ENCODE assay signal across 20 cellular contexts in genomic region chr2:159226608-159227007, GRCh38. TPM values are rescaled to one million over a fixed set of nuclear protein-coding genes. Genes with fewer than 3 reads are reported as not detected.
DNase-seq lines count a peak whose midpoint lies in the region; ATAC-seq, FAIRE-seq and TF ChIP-seq lines count a peak whose summit lies in the region.
"Had no signal": no experiment of that assay in that cellular context is flagged by ENCODE, and none has a peak within 500 bp of the region (broad histone marks: within the 10 kb centered on the region; RNA-seq: fewer than 3 reads in every experiment).

No MANE protein-coding gene starts in this region.

- no peak for FAIRE-seq in K562 (lab: Jason Lieb, UNC)
- FAIRE-seq: A204.1, GM12891, small intestine had no signal

- no peak for TF ChIP-seq EP300 in K562 (IDR thresholded peaks at IDR 0.05; ENCODE audit: low read length)

- H3K4me3 ChIP-seq in K562 (no peak overlapping the region), psoas muscle (no peak overlapping the region), Peyer's patch (no peak overlapping the region)
- H3K4me3 ChIP-seq: BLaER1, cardiac muscle cell, suprapubic skin had no signal

- H3K27me3 ChIP-seq in K562 (ENCODE audit: control insufficient read depth in 2 of 2, insufficient read depth in 2 of 2, low read length in 2 of 2) = no peaks in the 10 kb centered on the region
- no peaks in the 10 kb centered on the region for H3K27me3 ChIP-seq in psoas muscle (ENCODE audit: insufficient read depth in 3 of 3, low read length in 2 of 3)
- H3K27me3 ChIP-seq in Peyer's patch = no peaks in the 10 kb centered on the region
- H3K27me3 ChIP-seq: BLaER1, cardiac muscle cell, suprapubic skin had no signal

- CTCF ChIA-PET in K562 (lab: Yijun Ruan, JAX; ENCODE audit: low intra/inter-chr PET ratio) = no interaction called here

- peak; percentile 22; the same call in 2 of the 3 replicates for ATAC-seq in K562
- ATAC-seq in psoas muscle = no peak
- no peak for ATAC-seq in GM18520 (IDR thresholded peaks at IDR 0.05; ENCODE audit: unreplicated experiment)

- H3K4me1 ChIP-seq in K562 (replicated peaks in 1 of 2; ENCODE audit: control insufficient read depth in 2 of 2, insufficient read depth in 2 of 2, low read length in 2 of 2) = peaks cover 6 to 7% of the 10 kb centered on the region in 2 experiments
- peaks cover 9% of the 10 kb centered on the region for H3K4me1 ChIP-seq in psoas muscle
- no peaks in the 10 kb centered on the region for H3K4me1 ChIP-seq in Peyer's patch
- H3K4me1 ChIP-seq: suprapubic skin had no signal

- H3K9ac ChIP-seq in K562 (ENCODE audit: insufficient read depth in 1 of 2, low read depth in 2 of 2, low read length in 2 of 2) = no peak overlapping the region
- H3K9ac ChIP-seq: BLaER1 had no signal

- TF ChIP-seq POLR2A in K562 (conservative IDR thresholded peaks at IDR 0.05) (no peak), Peyer's patch (IDR thresholded peaks at IDR 0.05) (no peak)

- peak overlapping the region; percentile 29 for H3K27ac ChIP-seq in KOPT-K1 (ENCODE audit: low read depth, low read length, poor library complexity, severe bottlenecking)
- H3K27ac ChIP-seq in K562 (ENCODE audit: extremely low read depth, low read depth, low read length) = peak overlapping the region; percentile 25; the same call in 1 of the 3 replicates
- peak overlapping the region; percentile 9 for H3K27ac ChIP-seq in psoas muscle
- no peak overlapping the region for H3K27ac ChIP-seq in Peyer's patch
- H3K27ac ChIP-seq: BLaER1 had no signal

- peak; percentile 52 for DNase-seq in NCI-H2029 treated with DMSO at 0.1 percent for 48 hours (lab: John Stamatoyannopoulos, UW)
- no peak for DNase-seq in NCI-H2029 (lab: John Stamatoyannopoulos, UW)
- DNase-seq in K562 (ENCODE audit: extremely low read depth in 1 of 4, low spot score in 3 of 4) = peak in 1 of 4 experiments; percentile 36
- DNase-seq in psoas muscle = no peak
- DNase-seq in NCI-H446 treated with DMSO at 0.1 percent for 48 hours (lab: John Stamatoyannopoulos, UW) = no peak
- DNase-seq in Peyer's patch = no peak
- DNase-seq: GDM1; glutamatergic neuron; NCI-H1417 treated with DMSO at 0.1 percent for 48 hours; NCI-H446; stimulated activated CD8-positive, alpha-beta memory T cell treated with anti-CD3 and anti-CD28 coated beads, Interleukin-4, amount 100 ng/mL, for 48 hours; T1000 had no signal

- H3K9me1 ChIP-seq in K562 (ENCODE audit: control insufficient read depth, insufficient read depth, low read length) = no peaks in the 10 kb centered on the region

- H3K36me3 ChIP-seq in KOPT-K1 (ENCODE audit: insufficient read depth, low read length) (no peaks in the 10 kb centered on the region), K562 (ENCODE audit: control insufficient read depth, insufficient read depth, low read length) (no peaks in the 10 kb centered on the region), psoas muscle (ENCODE audit: insufficient read depth in 1 of 2, low read depth in 1 of 2) (peaks cover 5 to 30% of the 10 kb centered on the region in 2 donors), Peyer's patch (peaks cover 0 to 71% (median 0%) of the 10 kb centered on the region in 3 donors)

- POLR2A ChIA-PET in K562 (lab: Yijun Ruan, JAX) = interaction anchor here (0.6 to 1.4 kb wide), 4 partner anchors 10 to 371 kb away, joined by 3 to 6 read pairs (median 3); no protein-coding TSS in a partner anchor

- H3K79me2 ChIP-seq in K562 (ENCODE audit: control insufficient read depth, insufficient read depth, low read length) = no peaks in the 10 kb centered on the region

- in situ Hi-C loops in K562 (cut with MboI) = no loop called here

- H3K9me3 ChIP-seq in KOPT-K1 (ENCODE audit: insufficient read depth, low read length, poor library complexity, severe bottlenecking) (no peaks in the 10 kb centered on the region), K562 (replicated peaks; ENCODE audit: control insufficient read depth, insufficient read depth, low read depth, low read length) (no peaks in the 10 kb centered on the region), psoas muscle (no peaks in the 10 kb centered on the region), Peyer's patch (no peaks in the 10 kb centered on the region)
- H3K9me3 ChIP-seq: BLaER1, suprapubic skin had no signal

- intact Hi-C loops in K562 (cut with micrococcal nuclease) (no loop called here), psoas muscle (cut with DNase I) (no loop called here)

- no peak for TF ChIP-seq RAD21 in K562 (CRISPR knock-in tag; conservative IDR thresholded peaks at IDR 0.05 in 1 of 2, IDR thresholded peaks at IDR 0.05 in 1 of 2)

- H4K20me1 ChIP-seq in K562 (replicated peaks; ENCODE audit: control insufficient read depth, insufficient read depth, low read length) = no peaks in the 10 kb centered on the region
- H4K20me1 ChIP-seq: BLaER1 had no signal

- H3K4me2 ChIP-seq in K562 (ENCODE audit: insufficient read depth, low read length) = no peak overlapping the region
- H3K4me2 ChIP-seq: BLaER1 had no signal

- peak overlapping the region; percentile 79 for H2AFZ ChIP-seq in K562 (ENCODE audit: low read depth, low read length)

- no TSS peak for BruUV-seq in K562 (replicated peaks; lab: Mats Ljungman, UMichigan)

- TF ChIP-seq CTCF in K562 (IDR thresholded peaks at IDR 0.05 in 2 of 3, conservative IDR thresholded peaks at IDR 0.05 in 1 of 3; ENCODE audit: insufficient read depth in 2 of 3, low read depth in 1 of 3, low read length in 3 of 3) = no peak
- TF ChIP-seq CTCF in psoas muscle (IDR thresholded peaks at IDR 0.05) = no peak
- TF ChIP-seq CTCF in Peyer's patch (IDR thresholded peaks at IDR 0.05) = no peak

TF ChIP-seq in K562, 482 proteins besides CTCF, POLR2A, EP300 and RAD21 (continues in another document):
- peak; percentile 27; the same call in 1 of the 2 replicates for TF ChIP-seq DMBX1 (CRISPR knock-in tag; IDR thresholded peaks at IDR 0.05; ENCODE audit: borderline replicate concordance)

RNA-seq across cellular contexts. Expression of gene WDSUB1, which starts 59.9 kb away (rescaled TPM):
- total RNA-seq in K562 (2011; cell fraction: chromatin; rRNA removed; ENCODE audit: low replicate concordance) = 19.6 and 26.3 TPM in 2 replicates
- total RNA-seq in K562 (2011; cell fraction: nucleolus; rRNA removed) = 7.2 and 12.6 TPM in 2 replicates
- total RNA-seq in K562 (2011; cell fraction: nucleoplasm; rRNA removed) = 10.6 and 11.9 TPM in 2 replicates
- total RNA-seq in K562 (2014; rRNA removed) = 7.7 and 9.0 TPM in 2 replicates
- total RNA-seq in K562 (2014; rRNA removed; fragmentation: Illumina TruSeq; extraction: Trizol) = 13.7 TPM in 2 replicates
- 11.2 and 12.3 TPM in 2 replicates for total RNA-seq in K562 (2015; rRNA removed; fragmentation: Illumina TruSeq; extraction: Trizol)
- 10.0 and 10.9 TPM in 2 replicates for total RNA-seq in K562 (2021)
- polyA plus RNA-seq in K562 (2011; rRNA removed) = 9.4 and 10.0 TPM in 2 replicates
- polyA plus RNA-seq in K562 (2011; cell fraction: cytosol; rRNA removed) = 4.2 and 6.7 TPM in 2 replicates
- 12.5 and 14.2 TPM in 2 replicates for polyA plus RNA-seq in K562 (2011; cell fraction: nucleus; rRNA removed)
- 10.9 and 18.0 TPM in 2 replicates for polyA plus RNA-seq in K562 (2012)
- 10.0 and 11.1 TPM in 2 replicates for polyA plus RNA-seq in K562 (2014; fragmentation: Illumina TruSeq; extraction: Trizol)
- 1 to 10 TPM; 5.2 to 6.3 TPM for polyA plus RNA-seq in K562 (2014; fragmentation: Nextera tagmentation; extraction: Ambion mirVana)
- 8.5 and 12.3 TPM in 2 replicates for polyA plus RNA-seq in K562 (2014; rRNA removed)
- 16.4 and 18.0 TPM in 2 replicates for polyA minus RNA-seq in K562 (2011; rRNA and poly(A)+ RNA removed)
- 8.0 and 8.3 TPM in 2 replicates for polyA minus RNA-seq in K562 (2011; cell fraction: cytosol; rRNA and poly(A)+ RNA removed)
- polyA minus RNA-seq in K562 (2011; cell fraction: nucleus; rRNA and poly(A)+ RNA removed) = 11.3 and 18.9 TPM in 2 replicates
- 1 to 10 TPM; 3.5 to 4.9 (median 4.3) TPM for total RNA-seq in psoas muscle
- polyA plus RNA-seq in psoas muscle = 1 to 10 TPM; 4.2 to 4.6 (median 4.4) TPM
- 1 to 10 TPM; 4.0 to 9.9 (median 8.4) TPM for total RNA-seq in Peyer's patch

Comparison
In these comparisons a context has a peak if more than half of its experiments do, and no peak if none do; other contexts are left out.
1. H3K27ac ChIP-seq: peak in KOPT-K1 (single experiment), K562 (single experiment) and psoas muscle (single experiment); none in Peyer's patch (0 of 4).